ENCODE assay signal across 25 cellular contexts in genomic region chr3:31164398-31164797, GRCh38.
DNase-seq lines count a peak whose midpoint lies in the region; ATAC-seq, FAIRE-seq and TF ChIP-seq lines count a peak whose summit lies in the region.
"Had no signal": no experiment of that assay in that cellular context is flagged by ENCODE, and none has a peak within 500 bp of the region (broad histone marks: within the 10 kb centered on the region; RNA-seq: fewer than 3 reads in every experiment).

No MANE protein-coding gene starts in this region.

- H3K4me2 ChIP-seq in IMR-90 (ENCODE audit: low read depth, low read length): no peak overlapping the region
- H3K4me2 ChIP-seq in trophoblast cell (ENCODE audit: low read length): no peak overlapping the region
- H3K4me2 ChIP-seq: A549; BLaER1 treated with 17β-estradiol and CSF1 and Interleukin-3, amounts not matched to agents 10 nM and 100 nM; GM23338 had no signal

- no peaks in the 10 kb centered on the region for H3K79me1 ChIP-seq in IMR-90 (ENCODE audit: low read depth in 1 of 2, low read length in 2 of 2)
- peaks cover 8% of the 10 kb centered on the region for H3K79me1 ChIP-seq in trophoblast cell (ENCODE audit: low read length)

- H3K36me3 ChIP-seq in IMR-90 (ENCODE audit: control insufficient read depth, insufficient read depth, low read length): no peaks in the 10 kb centered on the region
- no peaks in the 10 kb centered on the region for H3K36me3 ChIP-seq in mucosa of descending colon (ENCODE audit: low read depth)
- H3K36me3 ChIP-seq in trophoblast cell (ENCODE audit: control insufficient read depth in 1 of 2, insufficient read depth in 2 of 2, low read length in 2 of 2): no peaks in the 10 kb centered on the region
- H3K36me3 ChIP-seq: BE2C; BLaER1 treated with 17β-estradiol and CSF1 and Interleukin-3, amounts not matched to agents 10 nM and 100 nM had no signal

- intact Hi-C loops in IMR-90 (cut with micrococcal nuclease) (loop anchor here (10.0 kb wide), 2 partner anchors 60 to 600 kb away; no protein-coding TSS in a partner anchor), left colon (cut with DNase I, micrococcal nuclease) (no loop called here), mucosa of descending colon (cut with DNase I, micrococcal nuclease) (no loop called here)

- no peak for FAIRE-seq in GM12892 (lab: Jason Lieb, UNC)
- FAIRE-seq: A549, D721Med, GM12878 had no signal

- H2AK5ac ChIP-seq in IMR-90 (ENCODE audit: low read depth, low read length): no peak overlapping the region
- no peak overlapping the region for H2AK5ac ChIP-seq in trophoblast cell (ENCODE audit: low read length)

- H3K4me1 ChIP-seq in IMR-90 (ENCODE audit: control insufficient read depth, insufficient read depth, low read length) (peaks cover 11% of the 10 kb centered on the region), mucosa of descending colon (ENCODE audit: low read depth) (peaks cover 8% of the 10 kb centered on the region), trophoblast cell (ENCODE audit: control insufficient read depth in 1 of 2, insufficient read depth in 2 of 2, low read length in 2 of 2) (peaks cover 2 to 8% of the 10 kb centered on the region in 2 experiments)
- H3K4me1 ChIP-seq: BE2C; BLaER1 treated with 17β-estradiol and CSF1 and Interleukin-3, amounts not matched to agents 10 nM and 100 nM had no signal

- TF ChIP-seq POLR2A in IMR-90 (IDR thresholded peaks at IDR 0.05; ENCODE audit: low read depth, low read length): no peak
- no peak for TF ChIP-seq POLR2A in GM12892 (IDR thresholded peaks at IDR 0.05; ENCODE audit: low read depth, low read length)

- BruUV-seq in IMR-90 (replicated peaks; lab: Mats Ljungman, UMichigan): no TSS peak

- H3K18ac ChIP-seq in IMR-90 (ENCODE audit: low read depth, low read length) (peak overlapping the region; percentile 73; the same call in 1 of the 2 replicates), trophoblast cell (ENCODE audit: low read length) (no peak overlapping the region)

- H3K27ac ChIP-seq in IMR-90 (ENCODE audit: insufficient read depth, low read length) (no peak overlapping the region), trophoblast cell (ENCODE audit: low read depth, low read length) (no peak overlapping the region)
- H3K27ac ChIP-seq: A549; BLaER1 treated with 17β-estradiol and CSF1 and Interleukin-3, amounts not matched to agents 10 nM and 100 nM had no signal

- no CpG with 5 or more reads among the region's 2 CpGs for WGBS in IMR-90 (ENCODE audit: extremely low coverage in 2 of 2, insufficient read length in 1 of 2), 2 experiments
- WGBS in trophoblast cell (ENCODE audit: extremely low coverage, insufficient coverage, insufficient read length): no CpG with 5 or more reads among the region's 2 CpGs

- H2BK15ac ChIP-seq in IMR-90 (ENCODE audit: low read depth, low read length): no peak overlapping the region

- TF ChIP-seq RAD21 in IMR-90 (IDR thresholded peaks at IDR 0.05; ENCODE audit: low read length): no peak

- CTCF ChIA-PET in IMR-90 (lab: Yijun Ruan, JAX): no interaction called here

- peak overlapping the region; percentile 44 for H4K5ac ChIP-seq in IMR-90 (ENCODE audit: low read depth, low read length)

- dilution Hi-C loops in IMR-90 (cut with HindIII; ENCODE audit: low sequenced_read_pairs, unreplicated experiment): no loop called here

- no peak for ATAC-seq in IMR-90 (ENCODE audit: low read depth)
- peak; percentile 90 for ATAC-seq in left colon
- peak; percentile 71 for ATAC-seq in mucosa of descending colon
- ATAC-seq: A549, GM12878, GM23338, HCT116 had no signal

- in situ Hi-C loops in IMR-90 (cut with MboI; ENCODE audit: low sequenced_read_pairs): no loop called here

- no peak overlapping the region for H2BK20ac ChIP-seq in IMR-90 (ENCODE audit: low read depth, low read length)

- no peak overlapping the region for H3K56ac ChIP-seq in IMR-90 (ENCODE audit: extremely low read depth, insufficient read depth, low read length)

- H4K12ac ChIP-seq in trophoblast cell (ENCODE audit: low read depth, low read length): no peak overlapping the region

- POLR2A ChIA-PET in IMR-90 (lab: Charles Lee; ENCODE audit: unreplicated experiment): no interaction called here

- TF ChIP-seq CTCF in IMR-90 (conservative IDR thresholded peaks at IDR 0.05; ENCODE audit: low read depth, low read length) (no peak), mucosa of descending colon (IDR thresholded peaks at IDR 0.05) (no peak)

- no peak overlapping the region for H3K4ac ChIP-seq in IMR-90 (ENCODE audit: low read depth, low read length)
- H3K4ac ChIP-seq in trophoblast cell (ENCODE audit: low read depth, low read length): no peak overlapping the region

- no peak overlapping the region for H3K14ac ChIP-seq in IMR-90 (replicated peaks; ENCODE audit: low read depth, low read length)
- no peak overlapping the region for H3K14ac ChIP-seq in trophoblast cell (ENCODE audit: low read length)

- H2AFZ ChIP-seq in IMR-90 (replicated peaks; ENCODE audit: low read length, poor library complexity): no peak overlapping the region
- H2AFZ ChIP-seq in trophoblast cell (ENCODE audit: insufficient read depth, low read length, poor library complexity): no peak overlapping the region
- H2AFZ ChIP-seq: GM23338 had no signal

- H3K23ac ChIP-seq in IMR-90 (ENCODE audit: low read depth, low read length) (no peak overlapping the region), trophoblast cell (ENCODE audit: low read length) (no peak overlapping the region)

- no peak overlapping the region for H4K91ac ChIP-seq in IMR-90 (ENCODE audit: insufficient read depth, low read depth, low read length)
- H4K91ac ChIP-seq in trophoblast cell (ENCODE audit: low read depth, low read length): no peak overlapping the region

- no peaks in the 10 kb centered on the region for H3K27me3 ChIP-seq in IMR-90 (ENCODE audit: control insufficient read depth, insufficient read depth, low read length)
- no peaks in the 10 kb centered on the region for H3K27me3 ChIP-seq in trophoblast cell (ENCODE audit: insufficient read depth, low read length)
- H3K27me3 ChIP-seq: BE2C; BLaER1 treated with 17β-estradiol and CSF1 and Interleukin-3, amounts not matched to agents 10 nM and 100 nM had no signal

- no peak overlapping the region for H2AK9ac ChIP-seq in IMR-90 (replicated peaks; ENCODE audit: low read depth, low read length, poor library complexity)

- H3K4me3 ChIP-seq in IMR-90 (ENCODE audit: insufficient read depth, low read depth, low read length): no peak overlapping the region
- H3K4me3 ChIP-seq in mucosa of descending colon: no peak overlapping the region
- H3K4me3 ChIP-seq in trophoblast cell (ENCODE audit: low read depth, low read length): no peak overlapping the region
- H3K4me3 ChIP-seq: A549; BLaER1 treated with 17β-estradiol and CSF1 and Interleukin-3, amounts not matched to agents 10 nM and 100 nM; GM12878; GM23338 had no signal

- H3K9ac ChIP-seq in IMR-90 (ENCODE audit: low read depth, low read length) (no peak overlapping the region), trophoblast cell (ENCODE audit: low read length) (no peak overlapping the region)
- H3K9ac ChIP-seq: BLaER1 treated with 17β-estradiol and CSF1 and Interleukin-3, amounts not matched to agents 10 nM and 100 nM had no signal

- H4K20me1 ChIP-seq in IMR-90 (ENCODE audit: insufficient read depth, low read length): no peaks in the 10 kb centered on the region
- H4K20me1 ChIP-seq: BLaER1 treated with 17β-estradiol and CSF1 and Interleukin-3, amounts not matched to agents 10 nM and 100 nM had no signal

- H2BK120ac ChIP-seq in IMR-90 (ENCODE audit: low read depth, low read length): no peak overlapping the region
- H2BK120ac ChIP-seq in trophoblast cell (ENCODE audit: insufficient read depth, low read length, poor library complexity): peak overlapping the region; percentile 66

- H4K8ac ChIP-seq in IMR-90 (ENCODE audit: low read depth in 2 of 2, low read length in 2 of 2) (no peak overlapping the region), trophoblast cell (ENCODE audit: low read depth, low read length) (no peak overlapping the region)

- H2BK5ac ChIP-seq in IMR-90 (ENCODE audit: low read depth, low read length, poor library complexity, severe bottlenecking) (no peak overlapping the region), trophoblast cell (ENCODE audit: low read depth, low read length, poor library complexity) (no peak overlapping the region)

- H3K9me1 ChIP-seq in IMR-90 (ENCODE audit: insufficient read depth, low read length): no peaks in the 10 kb centered on the region

- H2BK12ac ChIP-seq in trophoblast cell (ENCODE audit: low read length): no peak overlapping the region

- no peaks in the 10 kb centered on the region for H3K79me2 ChIP-seq in trophoblast cell (ENCODE audit: control insufficient read depth, insufficient read depth, low read length, poor library complexity)

- no peak for DNase-seq in IMR-90
- DNase-seq in left colon: no peak
- no peak for DNase-seq in mucosa of descending colon
- DNase-seq in trophoblast cell: no peak
- no peak for DNase-seq in NCI-H2227 (lab: John Stamatoyannopoulos, UW; ENCODE audit: unreplicated experiment)
- DNase-seq in stimulated activated CD4-positive, alpha-beta T cell treated with anti-CD3 and anti-CD28 coated beads, Interleukin-1b, Interleukin-23, amount 100 ng/mL, for 48 hours: no peak
- DNase-seq in superior temporal gyrus (ENCODE audit: extremely low spot score): no peak
- DNase-seq in GM12892 (ENCODE audit: insufficient read length): no peak
- DNase-seq: 8988T; ACHN; AML-193; BE2C; CD4-positive, alpha-beta T cell; CD8-positive, alpha-beta memory T cell; DMS 273 treated with DMSO at 0.1 percent for 48 hours; DMS79; EL; GDM1; H9 had no signal

- H3K9me3 ChIP-seq in IMR-90 (ENCODE audit: control insufficient read depth, insufficient read depth, low read length) (no peaks in the 10 kb centered on the region), mucosa of descending colon (no peaks in the 10 kb centered on the region), trophoblast cell (ENCODE audit: insufficient read depth, low read depth, low read length) (no peaks in the 10 kb centered on the region)
- H3K9me3 ChIP-seq: A549, BE2C had no signal

TF ChIP-seq in IMR-90, 13 proteins besides CTCF, POLR2A, EP300 and RAD21 (continues in another document):
- no peak for TF ChIP-seq USF2 (IDR thresholded peaks at IDR 0.05; ENCODE audit: low read depth, low read length)
